In genomic region chr9:112447283-112447761, GRCh38 we compare ENCODE assay signal across 13 cellular contexts. TPM values are rescaled to one million over a fixed set of nuclear protein-coding genes. Genes with fewer than 3 reads are reported as not detected.
DNase-seq lines count a peak whose midpoint lies in the region; TF ChIP-seq lines count a peak whose summit lies in the region.
"Had no signal": no experiment of that assay in that cellular context is flagged by ENCODE, and none has a peak within 500 bp of the region (broad histone marks: within the 10 kb centered on the region; RNA-seq: fewer than 3 reads in every experiment).

No MANE protein-coding gene starts in this region.

- H3K4me3 ChIP-seq in HL-60 (replicated peaks; ENCODE audit: insufficient read depth, low read length) (no peak overlapping the region), mesenchymal stem cell (ENCODE audit: insufficient read depth in 1 of 2, low read depth in 1 of 2, low read length in 2 of 2) (no peak overlapping the region)
- no peak overlapping the region for H3K4me3 ChIP-seq in CD8-positive, alpha-beta memory T cell (ENCODE audit: low read length)
- H3K4me3 ChIP-seq: lung had no signal

- H3K4me1 ChIP-seq in mesenchymal stem cell (ENCODE audit: control insufficient read depth, insufficient read depth, low read depth, low read length) = peaks cover 2% of the 10 kb centered on the region
- H3K4me1 ChIP-seq in CD8-positive, alpha-beta memory T cell (ENCODE audit: insufficient read depth, low read length) = no peaks in the 10 kb centered on the region

- peak overlapping the region in 3 of 5 experiments; percentile 16 to 70 (median 43) for H3K4me3 Mint-ChIP-seq in brain
- H3K4me3 Mint-ChIP-seq in activated T-helper 1 cell treated with anti-CD3 and anti-CD28 coated beads, Interleukin-12 subunit alpha, Interleukin-12 subunit beta, Interleukin-2, Interleukin-4 antibody, amounts not matched to agents 30 ng/mL and 10 ng/mL and 1 ng/mL, durations not matched to agents 14 hours and 24 hours and 36 hours = no peak overlapping the region
- H3K4me3 Mint-ChIP-seq in CD8-positive, alpha-beta memory T cell = no peak overlapping the region
- H3K4me3 Mint-ChIP-seq: activated naive CD8-positive, alpha-beta T cell had no signal

- DNase-seq in A172 (ENCODE audit: low spot score) = peak; percentile 21
- DNase-seq in HL-60 (ENCODE audit: low read depth in 1 of 2, low spot score in 1 of 2) = peak in 1 of 2 experiments; percentile 52
- peak; percentile 31 for DNase-seq in mesenchymal stem cell
- no peak for DNase-seq in activated T-helper 1 cell treated with anti-CD3 and anti-CD28 coated beads, Interleukin-12 subunit alpha, Interleukin-12 subunit beta, Interleukin-2, Interleukin-4 antibody, amounts not matched to agents 30 ng/mL and 10 ng/mL and 1 ng/mL, durations not matched to agents 14 hours and 24 hours and 36 hours (ENCODE audit: low spot score)
- no peak for DNase-seq in nucleus accumbens (lab: John Stamatoyannopoulos, UW)
- DNase-seq in CD8-positive, alpha-beta memory T cell = no peak
- no peak for DNase-seq in NK-92 treated with Interleukin-12 subunit alpha and Interleukin-12 subunit beta, amount 100 ng/mL, for 24 hours (lab: John Stamatoyannopoulos, UW)
- DNase-seq: activated CD4-positive, alpha-beta T cell treated with anti-CD3 and anti-CD28 coated beads, Interleukin-2, amount 50 U/mL, for 4 hours; NCI-H1694 had no signal

- no peak overlapping the region for H2AK5ac ChIP-seq in mesenchymal stem cell (ENCODE audit: low read length, severe bottlenecking)

- H4K8ac ChIP-seq in mesenchymal stem cell (ENCODE audit: low read length) = no peak overlapping the region

- H3K27ac ChIP-seq in HL-60 (replicated peaks) (peak overlapping the region; percentile 40), mesenchymal stem cell (ENCODE audit: low read length, poor library complexity, severe bottlenecking) (no peak overlapping the region)
- H3K27ac ChIP-seq in CD8-positive, alpha-beta memory T cell (ENCODE audit: low read depth, low read length) = no peak overlapping the region
- H3K27ac ChIP-seq: C4-2B had no signal

- peaks cover 7% of the 10 kb centered on the region for H3K36me3 Mint-ChIP-seq in brain
- H3K36me3 Mint-ChIP-seq in activated T-helper 1 cell treated with anti-CD3 and anti-CD28 coated beads, Interleukin-12 subunit alpha, Interleukin-12 subunit beta, Interleukin-2, Interleukin-4 antibody, amounts not matched to agents 30 ng/mL and 10 ng/mL and 1 ng/mL, durations not matched to agents 14 hours and 24 hours and 36 hours (ENCODE audit: low read depth) = peaks cover 2% of the 10 kb centered on the region
- peaks cover 0 to 7% (median 4%) of the 10 kb centered on the region in 3 donors for H3K36me3 Mint-ChIP-seq in CD8-positive, alpha-beta memory T cell
- H3K36me3 Mint-ChIP-seq: activated naive CD8-positive, alpha-beta T cell had no signal

- TF ChIP-seq CTCF in HL-60 (IDR thresholded peaks at IDR 0.05; ENCODE audit: insufficient read depth, low read length) (no peak), brain (conservative IDR thresholded peaks at IDR 0.05) (no peak)

- WGBS in mesenchymal stem cell = 49% methylated on average over 1 of the region's 2 CpGs

- H3K9ac ChIP-seq in mesenchymal stem cell (ENCODE audit: low read length) = peak overlapping the region; percentile 61

- H3K14ac ChIP-seq in mesenchymal stem cell (ENCODE audit: low read length in 2 of 2) = no peak overlapping the region

- no peak overlapping the region for H3K23ac ChIP-seq in mesenchymal stem cell (ENCODE audit: low read length in 2 of 2)

- no peaks in the 10 kb centered on the region for H3K9me3 Mint-ChIP-seq in brain
- H3K9me3 Mint-ChIP-seq in activated T-helper 1 cell treated with anti-CD3 and anti-CD28 coated beads, Interleukin-12 subunit alpha, Interleukin-12 subunit beta, Interleukin-2, Interleukin-4 antibody, amounts not matched to agents 30 ng/mL and 10 ng/mL and 1 ng/mL, durations not matched to agents 14 hours and 24 hours and 36 hours = no peaks in the 10 kb centered on the region
- H3K9me3 Mint-ChIP-seq in CD8-positive, alpha-beta memory T cell = no peaks in the 10 kb centered on the region

- no peak overlapping the region for H3K4ac ChIP-seq in mesenchymal stem cell (ENCODE audit: low read depth in 1 of 2, low read length in 2 of 2)

- H3K27me3 Mint-ChIP-seq in brain = no peaks in the 10 kb centered on the region
- H3K27me3 Mint-ChIP-seq in activated T-helper 1 cell treated with anti-CD3 and anti-CD28 coated beads, Interleukin-12 subunit alpha, Interleukin-12 subunit beta, Interleukin-2, Interleukin-4 antibody, amounts not matched to agents 30 ng/mL and 10 ng/mL and 1 ng/mL, durations not matched to agents 14 hours and 24 hours and 36 hours (ENCODE audit: insufficient read depth) = no peaks in the 10 kb centered on the region
- no peaks in the 10 kb centered on the region for H3K27me3 Mint-ChIP-seq in CD8-positive, alpha-beta memory T cell
- H3K27me3 Mint-ChIP-seq: activated naive CD8-positive, alpha-beta T cell had no signal

- no peak overlapping the region for H4K91ac ChIP-seq in mesenchymal stem cell (ENCODE audit: low read length)

- no peak overlapping the region for H2BK12ac ChIP-seq in mesenchymal stem cell (ENCODE audit: low read length in 2 of 2)

- no peak overlapping the region for H2BK15ac ChIP-seq in mesenchymal stem cell (ENCODE audit: low read depth, poor library complexity, severe bottlenecking)

- peaks cover 9% of the 10 kb centered on the region for H3K79me1 ChIP-seq in mesenchymal stem cell (replicated peaks; ENCODE audit: low read length, poor library complexity, severe bottlenecking)

- H3K18ac ChIP-seq in mesenchymal stem cell (ENCODE audit: low read depth in 1 of 2, low read length in 2 of 2) = no peak overlapping the region

- no peak overlapping the region for H2AFZ ChIP-seq in mesenchymal stem cell (ENCODE audit: low read depth, low read length)

- no peak overlapping the region for H3K4me2 ChIP-seq in mesenchymal stem cell (ENCODE audit: low read length, poor library complexity, severe bottlenecking)

- H3K9me3 ChIP-seq in mesenchymal stem cell (ENCODE audit: control insufficient read depth, low read length) = no peaks in the 10 kb centered on the region
- H3K9me3 ChIP-seq in CD8-positive, alpha-beta memory T cell (ENCODE audit: low read length) = no peaks in the 10 kb centered on the region

- no peak overlapping the region for H2BK5ac ChIP-seq in mesenchymal stem cell (ENCODE audit: low read depth, low read length, poor library complexity, severe bottlenecking)

- CTCF ChIA-PET in CD8-positive, alpha-beta memory T cell (lab: Charles Lee) = interaction anchor here (2.0 kb wide), 1 partner anchor 346 kb away, joined by 5 read pairs; no protein-coding TSS in a partner anchor

- H3K27ac Mint-ChIP-seq in brain = peak overlapping the region in 4 of 5 experiments; percentile 14 to 86 (median 58)
- H3K27ac Mint-ChIP-seq in activated T-helper 1 cell treated with anti-CD3 and anti-CD28 coated beads, Interleukin-12 subunit alpha, Interleukin-12 subunit beta, Interleukin-2, Interleukin-4 antibody, amounts not matched to agents 30 ng/mL and 10 ng/mL and 1 ng/mL, durations not matched to agents 14 hours and 24 hours and 36 hours = no peak overlapping the region
- peak overlapping the region in 1 of 8 donors; percentile 17 for H3K27ac Mint-ChIP-seq in CD8-positive, alpha-beta memory T cell
- H3K27ac Mint-ChIP-seq: activated naive CD8-positive, alpha-beta T cell had no signal

- POLR2A ChIA-PET in CD8-positive, alpha-beta memory T cell (lab: Charles Lee) = no interaction called here

- peaks cover 5 to 31% of the 10 kb centered on the region in 2 experiments for H3K36me3 ChIP-seq in mesenchymal stem cell (ENCODE audit: control insufficient read depth in 1 of 2, insufficient read depth in 2 of 2, low read depth in 1 of 2, low read length in 2 of 2)
- no peaks in the 10 kb centered on the region for H3K36me3 ChIP-seq in CD8-positive, alpha-beta memory T cell (ENCODE audit: insufficient read depth, low read length)

- H3K4me1 Mint-ChIP-seq in brain = peaks cover 7% of the 10 kb centered on the region
- peaks cover 11% of the 10 kb centered on the region for H3K4me1 Mint-ChIP-seq in activated T-helper 1 cell treated with anti-CD3 and anti-CD28 coated beads, Interleukin-12 subunit alpha, Interleukin-12 subunit beta, Interleukin-2, Interleukin-4 antibody, amounts not matched to agents 30 ng/mL and 10 ng/mL and 1 ng/mL, durations not matched to agents 14 hours and 24 hours and 36 hours (ENCODE audit: low read depth)
- peaks cover 0 to 5% (median 2%) of the 10 kb centered on the region in 3 donors for H3K4me1 Mint-ChIP-seq in CD8-positive, alpha-beta memory T cell

- intact Hi-C loops in activated T-helper 1 cell treated with anti-CD3 and anti-CD28 coated beads, Interleukin-12 subunit alpha, Interleukin-12 subunit beta, Interleukin-2, Interleukin-4 antibody, amounts not matched to agents 30 ng/mL and 10 ng/mL and 1 ng/mL, durations not matched to agents 14 hours and 24 hours and 36 hours (cut with micrococcal nuclease) = no loop called here

- H3K27me3 ChIP-seq in HL-60 (ENCODE audit: insufficient read depth, poor library complexity, severe bottlenecking) (no peaks in the 10 kb centered on the region), mesenchymal stem cell (ENCODE audit: control insufficient read depth in 1 of 2, insufficient read depth in 1 of 2, low read length in 2 of 2) (no peaks in the 10 kb centered on the region)
- no peaks in the 10 kb centered on the region for H3K27me3 ChIP-seq in CD8-positive, alpha-beta memory T cell (ENCODE audit: insufficient read depth, low read length, poor library complexity, severe bottlenecking)

- no peak overlapping the region for H2BK120ac ChIP-seq in mesenchymal stem cell (ENCODE audit: low read depth, low read length)

RNA-seq across cellular contexts. Expression of gene KIAA1958, which starts 39.3 kb away (rescaled TPM):
- 0.98 and 1.2 TPM in 2 replicates for total RNA-seq in A172 (2014; rRNA removed; shearing (Covaris generic))
- 5.9 TPM for polyA plus RNA-seq in brain (ENCODE audit: insufficient read depth, low read depth, low replicate concordance)
- polyA plus RNA-seq in mesenchymal stem cell (2013, experiment 1 of 2) = 1.2 TPM
- polyA plus RNA-seq in mesenchymal stem cell (2013, experiment 2 of 2) = 1.1 TPM
- total RNA-seq in activated T-helper 1 cell treated with anti-CD3 and anti-CD28 coated beads, Interleukin-12 subunit alpha, Interleukin-12 subunit beta, Interleukin-2, Interleukin-4 antibody, amounts not matched to agents 30 ng/mL and 10 ng/mL and 1 ng/mL, durations not matched to agents 14 hours and 24 hours and 36 hours = 8.2 and 8.6 TPM in 2 replicates
- total RNA-seq in CD8-positive, alpha-beta memory T cell = 1 to 10 TPM; 6.4 to 6.7 TPM
- polyA plus RNA-seq in CD8-positive, alpha-beta memory T cell = 2.4 TPM

Comparison
In these comparisons a context has a peak if more than half of its experiments do, and no peak if none do; other contexts are left out.
1. DNase-seq: peak in A172 (single experiment) and mesenchymal stem cell (single experiment); none in activated T-helper 1 cell treated with anti-CD3 and anti-CD28 coated beads, Interleukin-12 subunit alpha, Interleukin-12 subunit beta, Interleukin-2, Interleukin-4 antibody, amounts not matched to agents 30 ng/mL and 10 ng/mL and 1 ng/mL, durations not matched to agents 14 hours and 24 hours and 36 hours (single experiment), nucleus accumbens (0 of 56), CD8-positive, alpha-beta memory T cell (0 of 5) and NK-92 treated with Interleukin-12 subunit alpha and Interleukin-12 subunit beta, amount 100 ng/mL, for 24 hours (single experiment).
2. H3K4me3 Mint-ChIP-seq: peak in brain (3 of 5); none in activated T-helper 1 cell treated with anti-CD3 and anti-CD28 coated beads, Interleukin-12 subunit alpha, Interleukin-12 subunit beta, Interleukin-2, Interleukin-4 antibody, amounts not matched to agents 30 ng/mL and 10 ng/mL and 1 ng/mL, durations not matched to agents 14 hours and 24 hours and 36 hours (single experiment) and CD8-positive, alpha-beta memory T cell (0 of 7).